Comparison of ENCODE assay signal across 24 cellular contexts in genomic region chr1:192600264-192600663, GRCh38. TPM values are rescaled to one million over a fixed set of nuclear protein-coding genes. Genes with fewer than 3 reads are reported as not detected.
"Had no signal": no experiment of that assay in that cellular context is flagged by ENCODE, and none has a peak within 500 bp of the region (broad histone marks: within the 10 kb centered on the region; RNA-seq: fewer than 3 reads in every experiment).

No MANE protein-coding gene starts in this region.

- H3K9me3 Mint-ChIP-seq: activated CD4-positive, alpha-beta memory T cell treated with anti-CD3 and anti-CD28 coated beads, Interleukin-2, amount 10 ng/mL, durations not matched to agents 7 days and 5 days; activated CD4-positive, alpha-beta T cell treated with anti-CD3 and anti-CD28 coated beads, Interleukin-2, amount 10 ng/mL, durations not matched to agents 24 days and 14 days; effector memory CD8-positive, alpha-beta T cell; mesothelial cell of epicardium; naive B cell; nephron progenitor cell; T-helper 2 cell treated with Interferon-gamma antibody and Interleukin-4, amounts not matched to agents 5 μg/mL and 100 μg/mL, for 36 hours had no signal

- H3K27ac Mint-ChIP-seq: activated CD4-positive, alpha-beta memory T cell treated with anti-CD3 and anti-CD28 coated beads, Interleukin-2, amount 10 ng/mL, durations not matched to agents 7 days and 5 days; activated CD8-positive, alpha-beta memory T cell treated with anti-CD3 and anti-CD28 coated beads, Interleukin-2, amount 10 ng/mL, durations not matched to agents 7 days and 5 days; mesothelial cell of epicardium; naive B cell; nephron progenitor cell; T-helper 2 cell treated with Interferon-gamma antibody and Interleukin-4, amounts not matched to agents 5 μg/mL and 100 μg/mL, for 36 hours had no signal

- H3K36me3 Mint-ChIP-seq: activated CD8-positive, alpha-beta memory T cell treated with anti-CD3 and anti-CD28 coated beads, Interleukin-2, amount 10 ng/mL, durations not matched to agents 7 days and 5 days; mesothelial cell of epicardium; naive B cell had no signal

- H3K27me3 Mint-ChIP-seq: effector memory CD8-positive, alpha-beta T cell had no signal

- DNase-seq: activated CD4-positive, alpha-beta memory T cell treated with anti-CD3 and anti-CD28 coated beads, Interleukin-2, amount 10 ng/mL, durations not matched to agents 7 days and 5 days; activated CD4-positive, alpha-beta T cell treated with anti-CD3 and anti-CD28 coated beads, Interleukin-2, amount 10 ng/mL, durations not matched to agents 24 days and 14 days; activated CD4-positive, CD25-positive, alpha-beta regulatory T cell; activated CD8-positive, alpha-beta memory T cell treated with anti-CD3 and anti-CD28 coated beads, Interleukin-2, amount 10 ng/mL, durations not matched to agents 7 days and 5 days; activated gamma-delta T cell; activated naive CD4-positive, alpha-beta T cell treated with anti-CD3 and anti-CD28 coated beads, Interleukin-2, amount 50 U/mL, for 16 hours; aorta; body of pancreas; cortex of kidney; effector memory CD8-positive, alpha-beta T cell; foreskin fibroblast; heart right ventricle; naive B cell; nephron progenitor cell; stimulated activated CD4-positive, alpha-beta T cell treated with anti-CD3 and anti-CD28 coated beads, Interleukin-12 subunit alpha, Interleukin-12 subunit beta, amount 100 ng/mL, for 4 hours; stimulated activated CD4-positive, alpha-beta T cell treated with anti-CD3 and anti-CD28 coated beads, Interleukin-4, amount 100 ng/mL, for 1 hour; T-helper 1 cell had no signal

- H3K4me1 Mint-ChIP-seq: mesothelial cell of epicardium had no signal

- ATAC-seq: activated CD8-positive, alpha-beta memory T cell treated with anti-CD3 and anti-CD28 coated beads, Interleukin-2, amount 10 ng/mL, durations not matched to agents 7 days and 5 days; body of pancreas; heart right ventricle; sciatic nerve had no signal

- H3K4me3 Mint-ChIP-seq: activated CD4-positive, alpha-beta memory T cell treated with anti-CD3 and anti-CD28 coated beads, Interleukin-2, amount 10 ng/mL, durations not matched to agents 7 days and 5 days; activated CD4-positive, alpha-beta T cell treated with anti-CD3 and anti-CD28 coated beads, Interleukin-2, amount 10 ng/mL, durations not matched to agents 24 days and 14 days; activated CD8-positive, alpha-beta memory T cell treated with anti-CD3 and anti-CD28 coated beads, Interleukin-2, amount 10 ng/mL, durations not matched to agents 7 days and 5 days; effector memory CD8-positive, alpha-beta T cell; mesothelial cell of epicardium; naive B cell; nephron progenitor cell; T-helper 2 cell treated with Interferon-gamma antibody and Interleukin-4, amounts not matched to agents 5 μg/mL and 100 μg/mL, for 36 hours had no signal

RNA-seq across cellular contexts. Expression of gene RGS1, which starts 24.7 kb away (rescaled TPM):
- total RNA-seq: chondrocyte, kidney epithelial cell, osteocyte had no signal

RNA-seq across cellular contexts. Expression of gene RGS13, which starts 35.7 kb away (rescaled TPM):
- total RNA-seq: activated CD4-positive, alpha-beta memory T cell treated with anti-CD3 and anti-CD28 coated beads, Interleukin-2, amount 10 ng/mL, durations not matched to agents 7 days and 5 days; activated CD4-positive, alpha-beta T cell treated with anti-CD3 and anti-CD28 coated beads, Interleukin-2, amount 10 ng/mL, durations not matched to agents 24 days and 14 days; chondrocyte; kidney epithelial cell; osteocyte; temporal lobe had no signal
